8 cellular contexts compared by ENCODE assay signal in the genomic region with DNA sequence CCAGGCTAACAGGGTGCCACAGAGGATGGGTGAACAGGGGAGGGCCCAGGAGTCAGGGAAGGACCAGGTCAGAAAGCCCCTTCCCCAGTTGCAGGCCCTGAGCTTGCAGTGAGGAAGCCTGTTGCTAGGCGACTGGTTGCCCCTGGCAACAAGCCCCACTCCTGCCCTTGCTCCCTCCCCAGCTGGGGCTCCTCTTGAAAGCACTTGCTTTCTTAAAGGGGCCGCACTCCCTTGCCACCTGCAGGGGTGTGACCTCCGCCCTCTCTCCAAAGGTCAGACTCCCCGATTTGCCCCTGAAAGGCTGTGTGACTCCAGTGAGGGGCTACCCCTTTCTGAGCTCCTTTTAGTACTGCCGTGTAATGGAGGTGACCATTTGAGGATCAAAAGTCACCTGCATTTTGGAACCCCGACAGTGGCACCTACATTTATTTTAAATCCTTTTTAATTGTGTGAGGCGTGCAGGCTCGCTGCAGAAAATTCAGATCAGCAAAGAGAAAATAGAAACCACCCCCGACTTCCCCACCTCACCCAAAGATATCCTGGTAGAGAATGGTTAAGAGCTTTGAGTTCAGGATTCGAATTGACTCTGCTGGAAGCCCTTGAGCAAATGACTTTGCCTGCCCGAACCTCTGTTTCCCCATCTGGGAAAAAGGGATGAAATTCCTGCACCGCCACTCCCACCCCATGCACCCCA. TPM values are rescaled to one million over a fixed set of nuclear protein-coding genes. Genes with fewer than 3 reads are reported as not detected.
A peak's percentile ranks its signal among the peaks of the same experiment; 100 is the strongest.
DNase-seq lines count a peak whose midpoint lies in the region; ATAC-seq and TF ChIP-seq lines count a peak whose summit lies in the region.

No MANE protein-coding gene starts in this region.

- no peaks in the 10 kb centered on the region for H3K9me3 ChIP-seq in adrenal gland (replicated peaks in 1 of 3)

- H3K36me3 Mint-ChIP-seq in activated naive CD4-positive, alpha-beta T cell treated with anti-CD3 and anti-CD28 coated beads for 36 hours (ENCODE audit: low read depth), result peaks cover 45% of the 10 kb centered on the region

- ATAC-seq in GM19467 (IDR thresholded peaks at IDR 0.05; ENCODE audit: unreplicated experiment), result no peak

- no peaks in the 10 kb centered on the region for H3K27me3 ChIP-seq in adrenal gland

- H3K9me3 Mint-ChIP-seq in activated naive CD4-positive, alpha-beta T cell treated with anti-CD3 and anti-CD28 coated beads for 36 hours, result no peaks in the 10 kb centered on the region

- DNase-seq in activated naive CD4-positive, alpha-beta T cell treated with anti-CD3 and anti-CD28 coated beads for 36 hours, result peak; percentile 52
- no peak for DNase-seq in activated naive CD4-positive, alpha-beta T cell treated with anti-CD3 and anti-CD28 coated beads, Interleukin-2, amount 50 U/mL, for 16 hours
- DNase-seq in NCI-H2196 (lab: John Stamatoyannopoulos, UW; ENCODE audit: unreplicated experiment), result peak; percentile 75
- peak in 6 of 7 donors; percentile 38 to 82 (median 49) for DNase-seq in adrenal gland
- peak; percentile 91 for DNase-seq in midbrain (lab: John Stamatoyannopoulos, UW)
- DNase-seq in lower leg skin (ENCODE audit: low spot score in 2 of 2), result no peak
- DNase-seq in ureter (ENCODE audit: low spot score), result no peak

- WGBS in adrenal gland, 4 donors, result 62 to 72% (median 67%) methylated on average over 11 to 12 of the region's 12 CpGs
- WGBS in lower leg skin, 2 donors, result 49 to 50% methylated on average over 12 of the region's 12 CpGs

- peaks cover 44% of the 10 kb centered on the region for H3K4me1 Mint-ChIP-seq in activated naive CD4-positive, alpha-beta T cell treated with anti-CD3 and anti-CD28 coated beads for 36 hours (ENCODE audit: low read depth)

- CTCF ChIA-PET in activated naive CD4-positive, alpha-beta T cell treated with anti-CD3 and anti-CD28 coated beads for 36 hours (lab: Charles Lee), result interaction anchor here (0.5 kb wide), 1 partner anchor 14 kb away, joined by 5 read pairs; no protein-coding TSS in a partner anchor

- H3K27ac Mint-ChIP-seq in activated naive CD4-positive, alpha-beta T cell treated with anti-CD3 and anti-CD28 coated beads for 36 hours, result no peak overlapping the region

- no peaks in the 10 kb centered on the region for H3K27me3 Mint-ChIP-seq in activated naive CD4-positive, alpha-beta T cell treated with anti-CD3 and anti-CD28 coated beads for 36 hours (ENCODE audit: low read depth)

- TF ChIP-seq POLR2A in adrenal gland (IDR thresholded peaks at IDR 0.05) (no peak), lower leg skin (IDR thresholded peaks at IDR 0.05) (no peak)

- peaks cover 4 to 12% of the 10 kb centered on the region in 2 donors for H3K4me1 ChIP-seq in adrenal gland (replicated peaks in 1 of 2)

- H3K36me3 ChIP-seq in adrenal gland (replicated peaks in 1 of 2), result no peaks in the 10 kb centered on the region

- no peak overlapping the region for H3K4me3 Mint-ChIP-seq in activated naive CD4-positive, alpha-beta T cell treated with anti-CD3 and anti-CD28 coated beads for 36 hours

- intact Hi-C loops in activated naive CD4-positive, alpha-beta T cell treated with anti-CD3 and anti-CD28 coated beads for 36 hours (cut with micrococcal nuclease), result loop anchor here (10.0 kb wide), 1 partner anchor 421 kb away; the partner anchor contains the start of genes ANO8 and GTPBP3
- intact Hi-C loops in adrenal gland (cut with DNase I), result no loop called here
- intact Hi-C loops in lower leg skin (cut with DNase I; ENCODE audit: low total_unique reads), result no loop called here

- H3K4me3 ChIP-seq in adrenal gland (no peak overlapping the region), lower leg skin (ENCODE audit: low read depth, poor library complexity, severe bottlenecking) (no peak overlapping the region)

- TF ChIP-seq CTCF in adrenal gland (IDR thresholded peaks at IDR 0.05) (no peak), lower leg skin (IDR thresholded peaks at IDR 0.05) (no peak)

- H3K27ac ChIP-seq in adrenal gland, result no peak overlapping the region

RNA-seq across cellular contexts. Expression of gene FCHO1, which starts 4.8 kb away (rescaled TPM):
- total RNA-seq in activated naive CD4-positive, alpha-beta T cell treated with anti-CD3 and anti-CD28 coated beads for 36 hours, result 10 to 100 TPM; 48.9 to 56.8 TPM
- 1 to 10 TPM in 7 of 8 donors, under 1 TPM in 1; 0.91 to 7.1 (median 3.4) TPM for total RNA-seq in adrenal gland
- polyA plus RNA-seq in adrenal gland, result 1 to 10 TPM in 2 of 3 donors, under 1 TPM in 1; 0.98 to 6.2 (median 2.0) TPM
- 10 to 100 TPM; 38.7 to 78.4 (median 56.3) TPM for total RNA-seq in lower leg skin
- 4.8 TPM for total RNA-seq in ureter

RNA-seq across cellular contexts. Expression of gene MAP1S, which starts 36.8 kb away (rescaled TPM):
- 10 to 100 TPM; 46.8 to 51.8 TPM for total RNA-seq in activated naive CD4-positive, alpha-beta T cell treated with anti-CD3 and anti-CD28 coated beads for 36 hours
- 10 to 100 TPM; 28.1 to 97.2 (median 46.9) TPM for total RNA-seq in adrenal gland
- polyA plus RNA-seq in adrenal gland, result 10 to 100 TPM in 2 of 3 donors, 1 to 10 TPM in 1; 6.6 to 66.1 (median 43.4) TPM
- 10 to 100 TPM; 10.8 to 32.7 (median 24.5) TPM for total RNA-seq in lower leg skin
- total RNA-seq in ureter, result 61.6 TPM

RNA-seq across cellular contexts. Expression of gene B3GNT3, which starts 38.8 kb away (rescaled TPM):
- under 1 TPM; 0.17 to 0.19 TPM for total RNA-seq in activated naive CD4-positive, alpha-beta T cell treated with anti-CD3 and anti-CD28 coated beads for 36 hours
- total RNA-seq in adrenal gland (under 1 TPM in 1 of 8 donors, not detected in 7; 0.39 TPM), lower leg skin (10 to 100 TPM in 2 of 4 donors, 1 to 10 TPM in 2; 2.9 to 18.3 (median 10.7) TPM), ureter (88.2 TPM)
- under 1 TPM in 1 of 3 donors, not detected in 2; 0.03 TPM for polyA plus RNA-seq in adrenal gland

Comparison
In these comparisons a context has a peak if more than half of its experiments do, and no peak if none do; other contexts are left out.
1. DNase-seq: peak in activated naive CD4-positive, alpha-beta T cell treated with anti-CD3 and anti-CD28 coated beads for 36 hours (single experiment), NCI-H2196 (single experiment), adrenal gland (6 of 7) and midbrain (single experiment); none in activated naive CD4-positive, alpha-beta T cell treated with anti-CD3 and anti-CD28 coated beads, Interleukin-2, amount 50 U/mL, for 16 hours (single experiment), lower leg skin (0 of 2) and ureter (single experiment).